ENCODE assay signal across 19 cellular contexts in genomic region chr2:71535526-71535925, GRCh38.
A peak's percentile ranks its signal among the peaks of the same experiment; 100 is the strongest.
DNase-seq lines count a peak whose midpoint lies in the region; ATAC-seq, FAIRE-seq and TF ChIP-seq lines count a peak whose summit lies in the region.
"Had no signal": no experiment of that assay in that cellular context is flagged by ENCODE, and none has a peak within 500 bp of the region (broad histone marks: within the 10 kb centered on the region; RNA-seq: fewer than 3 reads in every experiment).

No MANE protein-coding gene starts in this region.

- no peak overlapping the region for H3K27ac ChIP-seq in astrocyte (ENCODE audit: low read depth, low read length)
- no peak overlapping the region for H3K27ac ChIP-seq in endodermal cell (ENCODE audit: low read depth, low read length)
- no peak overlapping the region for H3K27ac ChIP-seq in upper lobe of right lung
- H3K27ac ChIP-seq in Karpas-422 (ENCODE audit: low read length), result no peak overlapping the region
- H3K27ac ChIP-seq: HL-60 had no signal

- H3K27me3 Mint-ChIP-seq in astrocyte (ENCODE audit: low read depth, unreplicated experiment) (no peaks in the 10 kb centered on the region), endodermal cell (ENCODE audit: insufficient read depth) (no peaks in the 10 kb centered on the region)
- peaks cover 22% of the 10 kb centered on the region for H3K27me3 Mint-ChIP-seq in activated naive CD8-positive, alpha-beta T cell treated with anti-CD3 and anti-CD28 coated beads for 36 hours

- H3K4me1 ChIP-seq in astrocyte (ENCODE audit: insufficient read depth, low read length) (no peaks in the 10 kb centered on the region), endodermal cell (ENCODE audit: control insufficient read depth, insufficient read depth, low read length) (no peaks in the 10 kb centered on the region), upper lobe of right lung (no peaks in the 10 kb centered on the region), Karpas-422 (ENCODE audit: low read length) (no peaks in the 10 kb centered on the region)

- H3K79me2 ChIP-seq in astrocyte (ENCODE audit: insufficient read depth, low read length) (no peaks in the 10 kb centered on the region), Karpas-422 (ENCODE audit: low read length) (no peaks in the 10 kb centered on the region)

- peaks cover 5% of the 10 kb centered on the region for H3K9me3 Mint-ChIP-seq in astrocyte (ENCODE audit: unreplicated experiment)
- H3K9me3 Mint-ChIP-seq in endodermal cell, result no peaks in the 10 kb centered on the region
- H3K9me3 Mint-ChIP-seq in activated naive CD8-positive, alpha-beta T cell treated with anti-CD3 and anti-CD28 coated beads for 36 hours, result no peaks in the 10 kb centered on the region
- H3K9me3 Mint-ChIP-seq: CD4-positive, alpha-beta T cell; HFFc6 had no signal

- H3K9ac ChIP-seq in astrocyte (ENCODE audit: low read length), result no peak overlapping the region
- no peak overlapping the region for H3K9ac ChIP-seq in endodermal cell (ENCODE audit: extremely low read depth, low read length, poor library complexity, severe bottlenecking)
- H3K9ac ChIP-seq in Karpas-422 (ENCODE audit: low read length), result no peak overlapping the region
- H3K9ac ChIP-seq: GM23248 had no signal

- H2AFZ ChIP-seq in astrocyte (ENCODE audit: low read depth, low read length) (no peak overlapping the region), Karpas-422 (ENCODE audit: low read length) (no peak overlapping the region)
- H2AFZ ChIP-seq: GM23248 had no signal

- H3K4me2 ChIP-seq in astrocyte (ENCODE audit: low read length) (no peak overlapping the region), Karpas-422 (ENCODE audit: low read depth, low read length, poor library complexity, severe bottlenecking) (no peak overlapping the region)

- H3K9me3 ChIP-seq in astrocyte (ENCODE audit: insufficient read depth, low read depth, low read length), result no peaks in the 10 kb centered on the region
- no peaks in the 10 kb centered on the region for H3K9me3 ChIP-seq in endodermal cell (ENCODE audit: control insufficient read depth, low read length)
- H3K9me3 ChIP-seq in upper lobe of right lung, result no peaks in the 10 kb centered on the region
- no peaks in the 10 kb centered on the region for H3K9me3 ChIP-seq in Karpas-422 (ENCODE audit: low read length)

- TF ChIP-seq CTCF in astrocyte (IDR thresholded peaks at IDR 0.05; ENCODE audit: insufficient read depth, low read depth, low read length) (no peak), endodermal cell (conservative IDR thresholded peaks at IDR 0.05) (no peak), upper lobe of right lung (IDR thresholded peaks at IDR 0.05) (no peak)

- H3K27me3 ChIP-seq in astrocyte (ENCODE audit: insufficient read depth, low read length) (no peaks in the 10 kb centered on the region), endodermal cell (ENCODE audit: control insufficient read depth, insufficient read depth, low read length, poor library complexity, severe bottlenecking) (no peaks in the 10 kb centered on the region), upper lobe of right lung (no peaks in the 10 kb centered on the region), Karpas-422 (ENCODE audit: low read length) (no peaks in the 10 kb centered on the region)

- DNase-seq in astrocyte (ENCODE audit: low read depth), result no peak
- DNase-seq in endodermal cell, result peak; percentile 48
- DNase-seq in mesenteric fat pad (ENCODE audit: low spot score), result peak; percentile 81
- peak; percentile 52 for DNase-seq in upper lobe of right lung
- no peak for DNase-seq in activated naive CD8-positive, alpha-beta T cell treated with anti-CD3 and anti-CD28 coated beads for 36 hours
- DNase-seq in Karpas-422, result no peak
- DNase-seq: C1 segment of cervical spinal cord, Calu3, DMS 273 treated with DMSO at 0.1 percent for 48 hours, GM23248, HCEC 1CT had no signal

- H3K4me3 Mint-ChIP-seq in astrocyte (ENCODE audit: unreplicated experiment), result no peak overlapping the region
- H3K4me3 Mint-ChIP-seq in endodermal cell, result no peak overlapping the region
- no peak overlapping the region for H3K4me3 Mint-ChIP-seq in activated naive CD8-positive, alpha-beta T cell treated with anti-CD3 and anti-CD28 coated beads for 36 hours
- H3K4me3 Mint-ChIP-seq: B cell; CD4-positive, alpha-beta T cell; HFFc6 had no signal

- no peaks in the 10 kb centered on the region for H3K9me2 ChIP-seq in Karpas-422 (replicated peaks; ENCODE audit: insufficient read depth, low read length)

- peaks cover 14% of the 10 kb centered on the region for H3K4me1 Mint-ChIP-seq in astrocyte (ENCODE audit: low read depth, unreplicated experiment)
- H3K4me1 Mint-ChIP-seq in endodermal cell, result no peaks in the 10 kb centered on the region
- peaks cover 2% of the 10 kb centered on the region for H3K4me1 Mint-ChIP-seq in activated naive CD8-positive, alpha-beta T cell treated with anti-CD3 and anti-CD28 coated beads for 36 hours
- H3K4me1 Mint-ChIP-seq: B cell had no signal

- H4K20me1 ChIP-seq in astrocyte (ENCODE audit: insufficient read depth, low read length) (no peaks in the 10 kb centered on the region), Karpas-422 (ENCODE audit: insufficient read depth, low read depth, low read length) (no peaks in the 10 kb centered on the region)

- H3K4me3 ChIP-seq in astrocyte (ENCODE audit: insufficient read depth, low read depth, low read length), result no peak overlapping the region
- H3K4me3 ChIP-seq in endodermal cell (ENCODE audit: low read length), result no peak overlapping the region
- H3K4me3 ChIP-seq in upper lobe of right lung, result no peak overlapping the region
- H3K4me3 ChIP-seq in Karpas-422 (ENCODE audit: low read length), result no peak overlapping the region
- H3K4me3 ChIP-seq: GM12878, GM23248 had no signal

- FAIRE-seq in astrocyte (lab: Jason Lieb, UNC), result no peak
- FAIRE-seq: A204.1, GM12878, GM18507 had no signal

- ATAC-seq in upper lobe of right lung (no peak), GM21619 (IDR thresholded peaks at IDR 0.05; ENCODE audit: unreplicated experiment) (no peak)
- ATAC-seq: GM12878 had no signal

- intact Hi-C loops in upper lobe of right lung (cut with DNase I), result no loop called here

- no peaks in the 10 kb centered on the region for H3K36me3 ChIP-seq in astrocyte (ENCODE audit: insufficient read depth, low read length)
- H3K36me3 ChIP-seq in endodermal cell (ENCODE audit: control insufficient read depth, insufficient read depth, low read length), result no peaks in the 10 kb centered on the region
- H3K36me3 ChIP-seq in upper lobe of right lung, result no peaks in the 10 kb centered on the region
- H3K36me3 ChIP-seq in Karpas-422 (ENCODE audit: insufficient read depth, low read length), result no peaks in the 10 kb centered on the region

- H3K27ac Mint-ChIP-seq in astrocyte (ENCODE audit: unreplicated experiment), result peak overlapping the region; percentile 2
- H3K27ac Mint-ChIP-seq in endodermal cell, result no peak overlapping the region
- no peak overlapping the region for H3K27ac Mint-ChIP-seq in activated naive CD8-positive, alpha-beta T cell treated with anti-CD3 and anti-CD28 coated beads for 36 hours
- H3K27ac Mint-ChIP-seq: B cell; CD4-positive, alpha-beta T cell had no signal

- H3K36me3 Mint-ChIP-seq in astrocyte (ENCODE audit: low read depth, unreplicated experiment) (peaks cover 51% of the 10 kb centered on the region), endodermal cell (ENCODE audit: low read depth) (no peaks in the 10 kb centered on the region)
- H3K36me3 Mint-ChIP-seq in activated naive CD8-positive, alpha-beta T cell treated with anti-CD3 and anti-CD28 coated beads for 36 hours, result no peaks in the 10 kb centered on the region

- 86 to 98% methylated on average over 3 to 7 of the region's 7 CpGs for WGBS in endodermal cell (ENCODE audit: insufficient coverage in 1 of 2, insufficient read length in 1 of 2), 2 experiments

Comparison
In these comparisons a context has a peak if more than half of its experiments do, and no peak if none do; other contexts are left out.
1. DNase-seq: peak in endodermal cell (single experiment), mesenteric fat pad (single experiment) and upper lobe of right lung (single experiment); none in astrocyte (single experiment), activated naive CD8-positive, alpha-beta T cell treated with anti-CD3 and anti-CD28 coated beads for 36 hours (single experiment) and Karpas-422 (single experiment).